19 cellular contexts compared by ENCODE assay signal in genomic region chr1:219161371-219161975, GRCh38.
"Had no signal": no experiment of that assay in that cellular context is flagged by ENCODE, and none has a peak within 500 bp of the region (broad histone marks: within the 10 kb centered on the region; RNA-seq: fewer than 3 reads in every experiment).

No MANE protein-coding gene starts in this region.

- H3K36me3 ChIP-seq: esophagus muscularis mucosa, neural progenitor cell, tibial artery had no signal

- H3K4me3 ChIP-seq: esophagus muscularis mucosa, lung, neural progenitor cell, skin epidermis, tibial artery had no signal

- H3K9me3 ChIP-seq: esophagus muscularis mucosa, tibial artery had no signal

- H3K9ac ChIP-seq: neural progenitor cell had no signal

- DNase-seq: activated B cell treated with CpG ODN at 0.5 μM for 24 hours; activated CD4-positive, alpha-beta T cell treated with anti-CD3 and anti-CD28 coated beads for 36 hours; activated CD4-positive, alpha-beta T cell treated with anti-CD3 and anti-CD28 coated beads, Interleukin-2, amount 50 U/mL, for 4 hours; activated CD8-positive, alpha-beta memory T cell treated with anti-CD3 and anti-CD28 coated beads for 24 hours; activated CD8-positive, alpha-beta memory T cell treated with anti-CD3 and anti-CD28 coated beads, Interleukin-2, amount 50 U/mL, for 48 hours; activated naive CD4-positive, alpha-beta T cell treated with Interleukin-2 at 50 U/mL for 16 hours; activated naive CD8-positive, alpha-beta T cell treated with anti-CD3 and anti-CD28 coated beads for 36 hours; activated T-cell treated with anti-CD3 and anti-CD28 coated beads, Interleukin-2, amount 50 U/mL, for 48 hours; effector memory CD4-positive, alpha-beta T cell; kidney; naive thymus-derived CD8-positive, alpha-beta T cell; stimulated activated CD4-positive, alpha-beta T cell treated with anti-CD3 and anti-CD28 coated beads, Interleukin-1b, Interleukin-23, amount 100 ng/mL, for 48 hours; stimulated activated naive CD8-positive, alpha-beta T cell treated with anti-CD3 and anti-CD28 coated beads, Interleukin-15, amount 100 ng/mL, for 72 hours; T1000; tibial artery had no signal

- H3K27ac ChIP-seq: esophagus muscularis mucosa, neural progenitor cell, skin epidermis, tibial artery had no signal
